In genomic region chr1:51236548-51237312, GRCh38 we compare ENCODE assay signal across 1 cellular context.
TF ChIP-seq lines count a peak whose summit lies in the region.

No MANE protein-coding gene starts in this region.

TF ChIP-seq in HepG2, 621 proteins besides CTCF, POLR2A, EP300 and RAD21 (continued from another document and continues in another):
- TF ChIP-seq TFDP1 (CRISPR knock-in tag; IDR thresholded peaks at IDR 0.05; ENCODE audit: borderline replicate concordance), result no peak
- no peak for TF ChIP-seq MZF1 (CRISPR knock-in tag; IDR thresholded peaks at IDR 0.05; ENCODE audit: borderline replicate concordance)
- no peak for TF ChIP-seq ARHGAP35 (CRISPR knock-in tag; IDR thresholded peaks at IDR 0.05; ENCODE audit: borderline replicate concordance)
- TF ChIP-seq ZBTB7A (CRISPR knock-in tag; IDR thresholded peaks at IDR 0.05), result no peak
- TF ChIP-seq ZUFSP (CRISPR knock-in tag; IDR thresholded peaks at IDR 0.05; ENCODE audit: borderline replicate concordance), result no peak
- no peak for TF ChIP-seq NFE2L2 (IDR thresholded peaks at IDR 0.05; ENCODE audit: low read length)
- no peak for TF ChIP-seq KLF9 (CRISPR knock-in tag; IDR thresholded peaks at IDR 0.05; ENCODE audit: low read depth)
- 0 out of 2 replicates have a peak, but pooled peaks have one; percentile 34 for TF ChIP-seq REL (CRISPR knock-in tag; conservative IDR thresholded peaks at IDR 0.05)
- no peak for TF ChIP-seq NCOR1 (IDR thresholded peaks at IDR 0.05; ENCODE audit: borderline replicate concordance, low read length)
- no peak for TF ChIP-seq SRF (IDR thresholded peaks at IDR 0.05; ENCODE audit: low read depth, low read length)
- no peak for TF ChIP-seq JDP2 (CRISPR knock-in tag; IDR thresholded peaks at IDR 0.05; ENCODE audit: borderline replicate concordance)
- TF ChIP-seq SP5 (CRISPR knock-in tag; IDR thresholded peaks at IDR 0.05; ENCODE audit: borderline replicate concordance, low read depth), result no peak
- TF ChIP-seq ZNF720 (CRISPR knock-in tag; IDR thresholded peaks at IDR 0.05), result no peak
- no peak for TF ChIP-seq IRF1 (CRISPR knock-in tag; IDR thresholded peaks at IDR 0.05; ENCODE audit: low read depth)
- TF ChIP-seq KDM4B (CRISPR knock-in tag; IDR thresholded peaks at IDR 0.05), result no peak
- no peak for TF ChIP-seq RXRB (CRISPR knock-in tag; IDR thresholded peaks at IDR 0.05; ENCODE audit: borderline replicate concordance)
- no peak for TF ChIP-seq ZNF136 (CRISPR knock-in tag; IDR thresholded peaks at IDR 0.05; ENCODE audit: low read depth)
- 0 out of 2 replicates have a peak, but pooled peaks have one; percentile 25 for TF ChIP-seq CENPT (CRISPR knock-in tag; IDR thresholded peaks at IDR 0.05; ENCODE audit: low read depth)
- TF ChIP-seq ZNF329 (CRISPR knock-in tag; IDR thresholded peaks at IDR 0.05; ENCODE audit: low read depth), result 0 out of 2 replicates have a peak, but pooled peaks have one; percentile 22
- TF ChIP-seq IKZF4 (CRISPR knock-in tag; IDR thresholded peaks at IDR 0.05; ENCODE audit: borderline replicate concordance, low read depth, not compliant biosample characterization), result no peak
- TF ChIP-seq ZNF446 (CRISPR knock-in tag; IDR thresholded peaks at IDR 0.05), result no peak
- no peak for TF ChIP-seq ZNF850 (CRISPR knock-in tag; conservative IDR thresholded peaks at IDR 0.05)
- no peak for TF ChIP-seq ZBTB34 (CRISPR knock-in tag; IDR thresholded peaks at IDR 0.05)
- TF ChIP-seq TRIM22 (IDR thresholded peaks at IDR 0.05), result no peak
- TF ChIP-seq TAF15 (IDR thresholded peaks at IDR 0.05; ENCODE audit: low read depth, low read length, poor library complexity, severe bottlenecking), result no peak
- no peak for TF ChIP-seq SETDB1 (CRISPR knock-in tag; IDR thresholded peaks at IDR 0.05; ENCODE audit: borderline replicate concordance)
- peak; percentile 30; the same call in 1 of the 2 replicates for TF ChIP-seq KAT7 (CRISPR knock-in tag; IDR thresholded peaks at IDR 0.05; ENCODE audit: borderline replicate concordance)
- no peak for TF ChIP-seq ZFYVE20 (CRISPR knock-in tag; IDR thresholded peaks at IDR 0.05; ENCODE audit: borderline replicate concordance, low read depth)
- TF ChIP-seq HMG20B (CRISPR knock-in tag; conservative IDR thresholded peaks at IDR 0.05), result no peak
- TF ChIP-seq HOXA9 (CRISPR knock-in tag; IDR thresholded peaks at IDR 0.05; ENCODE audit: borderline replicate concordance), result no peak; the same call in 1 of the 2 replicates
- TF ChIP-seq HMGXB4 (CRISPR knock-in tag; IDR thresholded peaks at IDR 0.05; ENCODE audit: borderline replicate concordance in 1 of 2, low read depth in 1 of 2), result peak in 1 of 2 experiments; percentile 14; a peak in 2 of 4 replicates
- TF ChIP-seq ZNF569 (CRISPR knock-in tag; IDR thresholded peaks at IDR 0.05; ENCODE audit: borderline replicate concordance), result no peak
- no peak for TF ChIP-seq MYC (CRISPR knock-in tag; IDR thresholded peaks at IDR 0.05; ENCODE audit: borderline replicate concordance)
- no peak for TF ChIP-seq TMF1 (CRISPR knock-in tag; IDR thresholded peaks at IDR 0.05; ENCODE audit: low read depth)
- no peak for TF ChIP-seq ZNF768 (CRISPR knock-in tag; IDR thresholded peaks at IDR 0.05)
- no peak for TF ChIP-seq ZNF124 (CRISPR knock-in tag; IDR thresholded peaks at IDR 0.05)
- no peak for TF ChIP-seq ZNF281 (CRISPR knock-in tag; IDR thresholded peaks at IDR 0.05; ENCODE audit: borderline replicate concordance)
- TF ChIP-seq HNRNPK (IDR thresholded peaks at IDR 0.05; ENCODE audit: low read depth, low read length, poor library complexity, severe bottlenecking), result peak; percentile 0
- no peak for TF ChIP-seq PRDM15 (CRISPR knock-in tag; IDR thresholded peaks at IDR 0.05)
- TF ChIP-seq ZC3H13 (CRISPR knock-in tag; IDR thresholded peaks at IDR 0.05), result peak; percentile 75; the same call in 1 of the 2 replicates
- no peak for TF ChIP-seq FOSL2 (CRISPR knock-in tag; IDR thresholded peaks at IDR 0.05)
- no peak; the same call in 1 of the 2 replicates for TF ChIP-seq ESRRA (CRISPR knock-in tag; IDR thresholded peaks at IDR 0.05; ENCODE audit: low read depth)
- TF ChIP-seq DDIT3 (CRISPR knock-in tag; IDR thresholded peaks at IDR 0.05), result no peak
- TF ChIP-seq KAT8 (CRISPR knock-in tag; IDR thresholded peaks at IDR 0.05), result no peak
- no peak for TF ChIP-seq ZNF619 (CRISPR knock-in tag; IDR thresholded peaks at IDR 0.05)
- TF ChIP-seq ZNF256 (CRISPR knock-in tag; conservative IDR thresholded peaks at IDR 0.05), result no peak
- TF ChIP-seq ZNF543 (CRISPR knock-in tag; IDR thresholded peaks at IDR 0.05), result peak; percentile 11; the same call in 1 of the 2 replicates
- no peak for TF ChIP-seq ARNT2 (CRISPR knock-in tag; IDR thresholded peaks at IDR 0.05; ENCODE audit: low read depth)
- TF ChIP-seq ZNF451 (CRISPR knock-in tag; IDR thresholded peaks at IDR 0.05), result no peak
- no peak for TF ChIP-seq TRAFD1 (CRISPR knock-in tag; IDR thresholded peaks at IDR 0.05; ENCODE audit: borderline replicate concordance)
- TF ChIP-seq ZNF552 (CRISPR knock-in tag; IDR thresholded peaks at IDR 0.05; ENCODE audit: borderline replicate concordance), result no peak
